3 cellular contexts compared by ENCODE assay signal in the genomic region with DNA sequence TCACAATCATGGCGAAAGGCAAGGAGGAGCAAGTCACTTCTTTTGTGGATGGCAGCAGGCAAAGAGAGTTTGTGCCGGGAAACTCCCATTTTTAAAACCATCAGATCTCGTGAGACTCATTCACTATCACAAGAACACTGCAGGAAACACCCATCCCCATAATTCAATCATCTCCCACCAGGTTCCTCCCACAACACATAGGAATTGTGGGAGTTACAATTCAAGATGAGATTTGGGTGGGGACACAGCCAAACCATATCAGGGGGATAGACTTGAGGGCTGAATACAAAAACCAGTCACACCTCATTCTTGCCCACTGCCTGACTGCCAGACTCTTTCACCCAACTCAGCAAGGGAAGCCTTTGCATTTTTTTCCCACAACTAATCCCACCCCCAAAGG. TPM values are rescaled to one million over a fixed set of nuclear protein-coding genes. Genes with fewer than 3 reads are reported as not detected.
"Had no signal": no experiment of that assay in that cellular context is flagged by ENCODE, and none has a peak within 500 bp of the region (broad histone marks: within the 10 kb centered on the region; RNA-seq: fewer than 3 reads in every experiment).

No MANE protein-coding gene starts in this region.

RNA-seq across cellular contexts. Expression of a gene that starts 50.4 kb away (rescaled TPM):
- total RNA-seq: endothelial cell of umbilical vein, fibroblast of lung, foreskin keratinocyte had no signal
- polyA plus RNA-seq: endothelial cell of umbilical vein, foreskin keratinocyte had no signal
